In genomic region chr7:100655908-100656674, GRCh38 we compare ENCODE assay signal across 1 cellular context.
TF ChIP-seq lines count a peak whose summit lies in the region.

Gene ACTL6B, minus strand, starts transcription at chr7:100656448. Its CDS starts 94 bp downstream, at chr7:100656354.

TF ChIP-seq in HepG2, 621 proteins besides CTCF, POLR2A, EP300 and RAD21 (continued from another document and continues in another):
- TF ChIP-seq ZNF639 (CRISPR knock-in tag; conservative IDR thresholded peaks at IDR 0.05): 0 out of 2 replicates have a peak, but pooled peaks have one; percentile 45
- TF ChIP-seq KDM5A (IDR thresholded peaks at IDR 0.05; ENCODE audit: borderline replicate concordance, low read length): no peak
- TF ChIP-seq MXD3 (CRISPR knock-in tag; IDR thresholded peaks at IDR 0.05): peak; percentile 95
- no peak for TF ChIP-seq ATM (IDR thresholded peaks at IDR 0.05; ENCODE audit: borderline replicate concordance)
- peak; percentile 80; the same call in 1 of the 2 replicates for TF ChIP-seq ARID4A (CRISPR knock-in tag; IDR thresholded peaks at IDR 0.05; ENCODE audit: borderline replicate concordance)
- peak; percentile 45; the same call in 1 of the 2 replicates for TF ChIP-seq ELF3 (CRISPR knock-in tag; IDR thresholded peaks at IDR 0.05)
- no peak for TF ChIP-seq ZFP1 (CRISPR knock-in tag; IDR thresholded peaks at IDR 0.05)
- no peak for TF ChIP-seq EEA1 (CRISPR knock-in tag; IDR thresholded peaks at IDR 0.05; ENCODE audit: borderline replicate concordance)
- TF ChIP-seq ZBTB25 (CRISPR knock-in tag; IDR thresholded peaks at IDR 0.05): peak; percentile 61; the same call in 1 of the 2 replicates
- TF ChIP-seq ZNF18 (CRISPR knock-in tag; IDR thresholded peaks at IDR 0.05; ENCODE audit: insufficient replicate concordance): no peak
- TF ChIP-seq IKZF4 (CRISPR knock-in tag; IDR thresholded peaks at IDR 0.05; ENCODE audit: borderline replicate concordance, low read depth, not compliant biosample characterization): peak; percentile 84
- TF ChIP-seq ZMAT5 (CRISPR knock-in tag; IDR thresholded peaks at IDR 0.05; ENCODE audit: borderline replicate concordance, low read depth): no peak
- peak; percentile 37; the same call in 1 of the 2 replicates for TF ChIP-seq ZNF770 (CRISPR knock-in tag; IDR thresholded peaks at IDR 0.05)
- TF ChIP-seq ZNF318 (CRISPR knock-in tag; IDR thresholded peaks at IDR 0.05): no peak
- TF ChIP-seq PPARG (CRISPR knock-in tag; conservative IDR thresholded peaks at IDR 0.05): no peak
- TF ChIP-seq TRIM22 (IDR thresholded peaks at IDR 0.05): no peak
- TF ChIP-seq U2AF2 (IDR thresholded peaks at IDR 0.05; ENCODE audit: low read depth, low read length): no peak
- TF ChIP-seq BCL3 (CRISPR knock-in tag; IDR thresholded peaks at IDR 0.05): peak; percentile 44; the same call in 1 of the 2 replicates
- 0 out of 2 replicates have a peak, but pooled peaks have one; percentile 69 for TF ChIP-seq CHCHD3 (CRISPR knock-in tag; IDR thresholded peaks at IDR 0.05)
- no peak for TF ChIP-seq KAT2B (IDR thresholded peaks at IDR 0.05; ENCODE audit: borderline replicate concordance, low read depth, low read length)
- no peak for TF ChIP-seq ZNF382 (CRISPR knock-in tag; IDR thresholded peaks at IDR 0.05; ENCODE audit: borderline replicate concordance)
- no peak for TF ChIP-seq SUZ12 (IDR thresholded peaks at IDR 0.05; ENCODE audit: low read depth, low read length)
- TF ChIP-seq E2F5 (CRISPR knock-in tag; conservative IDR thresholded peaks at IDR 0.05): peak; percentile 53; the same call in 1 of the 2 replicates
